1 cellular context compared by ENCODE assay signal in the genomic region with DNA sequence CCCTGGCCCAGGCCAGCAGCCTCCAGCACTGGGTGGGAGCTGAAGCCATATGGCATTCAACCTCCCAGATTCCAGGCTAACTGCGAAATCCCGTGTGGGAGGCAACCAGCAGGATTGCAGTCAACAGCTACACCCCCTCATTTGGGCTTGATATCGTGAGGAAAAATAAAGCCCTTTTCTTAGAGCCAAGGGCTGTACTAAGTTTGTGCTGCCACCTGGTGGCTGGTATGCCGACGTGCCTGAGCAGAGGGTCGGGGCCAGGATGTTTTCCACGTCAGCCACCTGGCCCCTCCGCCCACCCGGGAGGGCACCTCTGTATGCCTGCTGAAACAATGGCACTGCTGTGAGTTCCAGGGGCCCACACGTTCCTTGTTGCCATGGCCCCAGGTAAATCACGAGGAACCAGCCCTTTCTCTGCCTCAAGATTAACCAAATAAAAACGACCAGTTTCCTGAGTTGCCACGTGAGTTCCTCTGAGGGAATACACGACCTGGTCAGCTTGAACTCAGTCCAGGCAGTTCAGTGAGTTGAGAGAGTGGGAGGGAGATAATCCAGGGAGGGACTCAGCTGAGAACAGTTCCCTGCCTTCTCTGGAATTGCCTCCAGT.
TF ChIP-seq lines count a peak whose summit lies in the region.

No MANE protein-coding gene starts in this region.

TF ChIP-seq in HEK293, 187 proteins besides CTCF, POLR2A, EP300 and RAD21 (continued from another document and continues in another):
- TF ChIP-seq, protein P1, sequence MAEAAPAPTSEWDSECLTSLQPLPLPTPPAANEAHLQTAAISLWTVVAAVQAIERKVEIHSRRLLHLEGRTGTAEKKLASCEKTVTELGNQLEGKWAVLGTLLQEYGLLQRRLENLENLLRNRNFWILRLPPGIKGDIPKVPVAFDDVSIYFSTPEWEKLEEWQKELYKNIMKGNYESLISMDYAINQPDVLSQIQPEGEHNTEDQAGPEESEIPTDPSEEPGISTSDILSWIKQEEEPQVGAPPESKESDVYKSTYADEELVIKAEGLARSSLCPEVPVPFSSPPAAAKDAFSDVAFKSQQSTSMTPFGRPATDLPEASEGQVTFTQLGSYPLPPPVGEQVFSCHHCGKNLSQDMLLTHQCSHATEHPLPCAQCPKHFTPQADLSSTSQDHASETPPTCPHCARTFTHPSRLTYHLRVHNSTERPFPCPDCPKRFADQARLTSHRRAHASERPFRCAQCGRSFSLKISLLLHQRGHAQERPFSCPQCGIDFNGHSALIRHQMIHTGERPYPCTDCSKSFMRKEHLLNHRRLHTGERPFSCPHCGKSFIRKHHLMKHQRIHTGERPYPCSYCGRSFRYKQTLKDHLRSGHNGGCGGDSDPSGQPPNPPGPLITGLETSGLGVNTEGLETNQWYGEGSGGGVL (tag by site-specific recombination; IDR thresholded peaks at IDR 0.05), result no peak
- TF ChIP-seq ZNF214 (tag by site-specific recombination; IDR thresholded peaks at IDR 0.05; ENCODE audit: borderline replicate concordance), result no peak
- TF ChIP-seq ZNF324 (tag by site-specific recombination; IDR thresholded peaks at IDR 0.05), result no peak
- TF ChIP-seq ZNF558 (tag by site-specific recombination; IDR thresholded peaks at IDR 0.05), result no peak
- TF ChIP-seq ZNF366 (tag by site-specific recombination; conservative IDR thresholded peaks at IDR 0.05), result no peak
- TF ChIP-seq, protein P2, sequence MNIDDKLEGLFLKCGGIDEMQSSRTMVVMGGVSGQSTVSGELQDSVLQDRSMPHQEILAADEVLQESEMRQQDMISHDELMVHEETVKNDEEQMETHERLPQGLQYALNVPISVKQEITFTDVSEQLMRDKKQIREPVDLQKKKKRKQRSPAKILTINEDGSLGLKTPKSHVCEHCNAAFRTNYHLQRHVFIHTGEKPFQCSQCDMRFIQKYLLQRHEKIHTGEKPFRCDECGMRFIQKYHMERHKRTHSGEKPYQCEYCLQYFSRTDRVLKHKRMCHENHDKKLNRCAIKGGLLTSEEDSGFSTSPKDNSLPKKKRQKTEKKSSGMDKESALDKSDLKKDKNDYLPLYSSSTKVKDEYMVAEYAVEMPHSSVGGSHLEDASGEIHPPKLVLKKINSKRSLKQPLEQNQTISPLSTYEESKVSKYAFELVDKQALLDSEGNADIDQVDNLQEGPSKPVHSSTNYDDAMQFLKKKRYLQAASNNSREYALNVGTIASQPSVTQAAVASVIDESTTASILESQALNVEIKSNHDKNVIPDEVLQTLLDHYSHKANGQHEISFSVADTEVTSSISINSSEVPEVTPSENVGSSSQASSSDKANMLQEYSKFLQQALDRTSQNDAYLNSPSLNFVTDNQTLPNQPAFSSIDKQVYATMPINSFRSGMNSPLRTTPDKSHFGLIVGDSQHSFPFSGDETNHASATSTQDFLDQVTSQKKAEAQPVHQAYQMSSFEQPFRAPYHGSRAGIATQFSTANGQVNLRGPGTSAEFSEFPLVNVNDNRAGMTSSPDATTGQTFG (tag by site-specific recombination; IDR thresholded peaks at IDR 0.05; ENCODE audit: borderline replicate concordance), result no peak
- TF ChIP-seq, protein P3, sequence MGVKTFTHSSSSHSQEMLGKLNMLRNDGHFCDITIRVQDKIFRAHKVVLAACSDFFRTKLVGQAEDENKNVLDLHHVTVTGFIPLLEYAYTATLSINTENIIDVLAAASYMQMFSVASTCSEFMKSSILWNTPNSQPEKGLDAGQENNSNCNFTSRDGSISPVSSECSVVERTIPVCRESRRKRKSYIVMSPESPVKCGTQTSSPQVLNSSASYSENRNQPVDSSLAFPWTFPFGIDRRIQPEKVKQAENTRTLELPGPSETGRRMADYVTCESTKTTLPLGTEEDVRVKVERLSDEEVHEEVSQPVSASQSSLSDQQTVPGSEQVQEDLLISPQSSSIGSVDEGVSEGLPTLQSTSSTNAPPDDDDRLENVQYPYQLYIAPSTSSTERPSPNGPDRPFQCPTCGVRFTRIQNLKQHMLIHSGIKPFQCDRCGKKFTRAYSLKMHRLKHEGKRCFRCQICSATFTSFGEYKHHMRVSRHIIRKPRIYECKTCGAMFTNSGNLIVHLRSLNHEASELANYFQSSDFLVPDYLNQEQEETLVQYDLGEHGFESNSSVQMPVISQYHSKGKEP (tag by site-specific recombination; IDR thresholded peaks at IDR 0.05), result no peak
- TF ChIP-seq ZNF37A (tag by site-specific recombination; IDR thresholded peaks at IDR 0.05), result no peak
- no peak for TF ChIP-seq MYNN (tag by site-specific recombination; IDR thresholded peaks at IDR 0.05; ENCODE audit: borderline replicate concordance)
- 0 out of 2 replicates have a peak, but pooled peaks have one; percentile 21 for TF ChIP-seq KLF16 (tag by site-specific recombination; IDR thresholded peaks at IDR 0.05)
- no peak for TF ChIP-seq ZNF175 (tag by site-specific recombination; IDR thresholded peaks at IDR 0.05)
- no peak for TF ChIP-seq ZNF529 (tag by site-specific recombination; IDR thresholded peaks at IDR 0.05; ENCODE audit: insufficient replicate concordance)
- peak; percentile 96 for TF ChIP-seq ZFHX2 (tag by site-specific recombination; conservative IDR thresholded peaks at IDR 0.05)
- TF ChIP-seq ZBTB17 (tag by site-specific recombination; IDR thresholded peaks at IDR 0.05), result no peak
- TF ChIP-seq ZNF248 (tag by site-specific recombination; IDR thresholded peaks at IDR 0.05), result no peak
- peak; percentile 26; the same call in 1 of the 2 replicates for TF ChIP-seq GLIS1 (tag by site-specific recombination; IDR thresholded peaks at IDR 0.05)
- TF ChIP-seq ZNF302 (tag by site-specific recombination; IDR thresholded peaks at IDR 0.05; ENCODE audit: low read depth), result no peak
- no peak for TF ChIP-seq ZNF416 (tag by site-specific recombination; IDR thresholded peaks at IDR 0.05)
- TF ChIP-seq, protein P4, sequence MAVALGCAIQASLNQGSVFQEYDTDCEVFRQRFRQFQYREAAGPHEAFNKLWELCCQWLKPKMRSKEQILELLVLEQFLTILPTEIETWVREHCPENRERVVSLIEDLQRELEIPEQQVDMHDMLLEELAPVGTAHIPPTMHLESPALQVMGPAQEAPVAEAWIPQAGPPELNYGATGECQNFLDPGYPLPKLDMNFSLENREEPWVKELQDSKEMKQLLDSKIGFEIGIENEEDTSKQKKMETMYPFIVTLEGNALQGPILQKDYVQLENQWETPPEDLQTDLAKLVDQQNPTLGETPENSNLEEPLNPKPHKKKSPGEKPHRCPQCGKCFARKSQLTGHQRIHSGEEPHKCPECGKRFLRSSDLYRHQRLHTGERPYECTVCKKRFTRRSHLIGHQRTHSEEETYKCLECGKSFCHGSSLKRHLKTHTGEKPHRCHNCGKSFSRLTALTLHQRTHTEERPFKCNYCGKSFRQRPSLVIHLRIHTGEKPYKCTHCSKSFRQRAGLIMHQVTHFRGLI (tag by site-specific recombination; IDR thresholded peaks at IDR 0.05), result no peak
- no peak for TF ChIP-seq ZNF184 (tag by site-specific recombination; IDR thresholded peaks at IDR 0.05)
- no peak for TF ChIP-seq ZNF626 (tag by site-specific recombination; IDR thresholded peaks at IDR 0.05)
- TF ChIP-seq OVOL3 (tag by site-specific recombination; IDR thresholded peaks at IDR 0.05), result no peak
- no peak for TF ChIP-seq KLF7 (tag by site-specific recombination; IDR thresholded peaks at IDR 0.05; ENCODE audit: borderline replicate concordance)
- TF ChIP-seq ZNF792 (tag by site-specific recombination; IDR thresholded peaks at IDR 0.05), result no peak
- no peak for TF ChIP-seq ZNF530 (tag by site-specific recombination; IDR thresholded peaks at IDR 0.05; ENCODE audit: low read depth)
- no peak for TF ChIP-seq ZNF155 (tag by site-specific recombination; IDR thresholded peaks at IDR 0.05)
- TF ChIP-seq, protein P5, sequence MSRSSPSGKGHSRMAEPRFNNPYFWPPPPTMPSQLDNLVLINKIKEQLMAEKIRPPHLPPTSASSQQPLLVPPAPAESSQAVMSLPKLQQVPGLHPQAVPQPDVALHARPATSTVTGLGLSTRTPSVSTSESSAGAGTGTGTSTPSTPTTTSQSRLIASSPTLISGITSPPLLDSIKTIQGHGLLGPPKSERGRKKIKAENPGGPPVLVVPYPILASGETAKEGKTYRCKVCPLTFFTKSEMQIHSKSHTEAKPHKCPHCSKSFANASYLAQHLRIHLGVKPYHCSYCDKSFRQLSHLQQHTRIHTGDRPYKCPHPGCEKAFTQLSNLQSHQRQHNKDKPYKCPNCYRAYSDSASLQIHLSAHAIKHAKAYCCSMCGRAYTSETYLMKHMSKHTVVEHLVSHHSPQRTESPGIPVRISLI (tag by site-specific recombination; IDR thresholded peaks at IDR 0.05), result no peak
- TF ChIP-seq ZNF140 (tag by site-specific recombination; IDR thresholded peaks at IDR 0.05), result no peak
- TF ChIP-seq, protein P6, sequence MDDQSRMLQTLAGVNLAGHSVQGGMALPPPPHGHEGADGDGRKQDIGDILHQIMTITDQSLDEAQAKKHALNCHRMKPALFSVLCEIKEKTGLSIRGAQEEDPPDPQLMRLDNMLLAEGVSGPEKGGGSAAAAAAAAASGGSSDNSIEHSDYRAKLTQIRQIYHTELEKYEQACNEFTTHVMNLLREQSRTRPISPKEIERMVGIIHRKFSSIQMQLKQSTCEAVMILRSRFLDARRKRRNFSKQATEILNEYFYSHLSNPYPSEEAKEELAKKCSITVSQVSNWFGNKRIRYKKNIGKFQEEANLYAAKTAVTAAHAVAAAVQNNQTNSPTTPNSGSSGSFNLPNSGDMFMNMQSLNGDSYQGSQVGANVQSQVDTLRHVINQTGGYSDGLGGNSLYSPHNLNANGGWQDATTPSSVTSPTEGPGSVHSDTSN (CRISPR knock-in tag; IDR thresholded peaks at IDR 0.05), result no peak
- TF ChIP-seq ZNF23 (tag by site-specific recombination; IDR thresholded peaks at IDR 0.05; ENCODE audit: borderline replicate concordance), result no peak
- TF ChIP-seq, protein P7, sequence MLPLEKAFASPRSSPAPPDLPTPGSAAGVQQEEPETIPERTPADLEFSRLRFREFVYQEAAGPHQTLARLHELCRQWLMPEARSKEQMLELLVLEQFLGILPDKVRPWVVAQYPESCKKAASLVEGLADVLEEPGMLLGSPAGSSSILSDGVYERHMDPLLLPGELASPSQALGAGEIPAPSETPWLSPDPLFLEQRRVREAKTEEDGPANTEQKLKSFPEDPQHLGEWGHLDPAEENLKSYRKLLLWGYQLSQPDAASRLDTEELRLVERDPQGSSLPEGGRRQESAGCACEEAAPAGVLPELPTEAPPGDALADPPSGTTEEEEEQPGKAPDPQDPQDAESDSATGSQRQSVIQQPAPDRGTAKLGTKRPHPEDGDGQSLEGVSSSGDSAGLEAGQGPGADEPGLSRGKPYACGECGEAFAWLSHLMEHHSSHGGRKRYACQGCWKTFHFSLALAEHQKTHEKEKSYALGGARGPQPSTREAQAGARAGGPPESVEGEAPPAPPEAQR (tag by site-specific recombination; IDR thresholded peaks at IDR 0.05), result no peak
- TF ChIP-seq ZBTB1 (tag by site-specific recombination; IDR thresholded peaks at IDR 0.05), result no peak
- no peak for TF ChIP-seq ZNF596 (tag by site-specific recombination; IDR thresholded peaks at IDR 0.05)
- no peak for TF ChIP-seq HOXA7 (CRISPR knock-in tag; IDR thresholded peaks at IDR 0.05; ENCODE audit: borderline replicate concordance)
- peak; percentile 55 for TF ChIP-seq ZNF654 (tag by site-specific recombination; IDR thresholded peaks at IDR 0.05; ENCODE audit: low read depth)
- TF ChIP-seq ZNF394 (tag by site-specific recombination; IDR thresholded peaks at IDR 0.05; ENCODE audit: borderline replicate concordance), result no peak
- peak; percentile 56; the same call in 1 of the 2 replicates for TF ChIP-seq SP7 (tag by site-specific recombination; IDR thresholded peaks at IDR 0.05)
- TF ChIP-seq, protein P8, sequence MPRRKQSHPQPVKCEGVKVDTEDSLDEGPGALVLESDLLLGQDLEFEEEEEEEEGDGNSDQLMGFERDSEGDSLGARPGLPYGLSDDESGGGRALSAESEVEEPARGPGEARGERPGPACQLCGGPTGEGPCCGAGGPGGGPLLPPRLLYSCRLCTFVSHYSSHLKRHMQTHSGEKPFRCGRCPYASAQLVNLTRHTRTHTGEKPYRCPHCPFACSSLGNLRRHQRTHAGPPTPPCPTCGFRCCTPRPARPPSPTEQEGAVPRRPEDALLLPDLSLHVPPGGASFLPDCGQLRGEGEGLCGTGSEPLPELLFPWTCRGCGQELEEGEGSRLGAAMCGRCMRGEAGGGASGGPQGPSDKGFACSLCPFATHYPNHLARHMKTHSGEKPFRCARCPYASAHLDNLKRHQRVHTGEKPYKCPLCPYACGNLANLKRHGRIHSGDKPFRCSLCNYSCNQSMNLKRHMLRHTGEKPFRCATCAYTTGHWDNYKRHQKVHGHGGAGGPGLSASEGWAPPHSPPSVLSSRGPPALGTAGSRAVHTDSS (tag by site-specific recombination; IDR thresholded peaks at IDR 0.05), result no peak
- no peak for TF ChIP-seq GFI1B (tag by site-specific recombination; IDR thresholded peaks at IDR 0.05)
- no peak for TF ChIP-seq ZNF777 (tag by site-specific recombination; IDR thresholded peaks at IDR 0.05; ENCODE audit: borderline replicate concordance)
- TF ChIP-seq, protein P9, sequence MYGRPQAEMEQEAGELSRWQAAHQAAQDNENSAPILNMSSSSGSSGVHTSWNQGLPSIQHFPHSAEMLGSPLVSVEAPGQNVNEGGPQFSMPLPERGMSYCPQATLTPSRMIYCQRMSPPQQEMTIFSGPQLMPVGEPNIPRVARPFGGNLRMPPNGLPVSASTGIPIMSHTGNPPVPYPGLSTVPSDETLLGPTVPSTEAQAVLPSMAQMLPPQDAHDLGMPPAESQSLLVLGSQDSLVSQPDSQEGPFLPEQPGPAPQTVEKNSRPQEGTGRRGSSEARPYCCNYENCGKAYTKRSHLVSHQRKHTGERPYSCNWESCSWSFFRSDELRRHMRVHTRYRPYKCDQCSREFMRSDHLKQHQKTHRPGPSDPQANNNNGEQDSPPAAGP (tag by site-specific recombination; IDR thresholded peaks at IDR 0.05), result peak; percentile 38; the same call in 1 of the 2 replicates
- TF ChIP-seq SP2 (tag by site-specific recombination; IDR thresholded peaks at IDR 0.05), result no peak
- no peak for TF ChIP-seq ZNF707 (tag by site-specific recombination; IDR thresholded peaks at IDR 0.05)
- TF ChIP-seq ZNF274 (IDR thresholded peaks at IDR 0.05; ENCODE audit: low read length), result no peak
- TF ChIP-seq ZNF274 (tag by site-specific recombination; IDR thresholded peaks at IDR 0.05; ENCODE audit: borderline replicate concordance), result no peak
- no peak for TF ChIP-seq ZBTB20 (tag by site-specific recombination; IDR thresholded peaks at IDR 0.05)
- peak; percentile 94 for TF ChIP-seq EGR2 (tag by site-specific recombination; IDR thresholded peaks at IDR 0.05; ENCODE audit: low read depth)
- no peak for TF ChIP-seq ZNF555 (tag by site-specific recombination; conservative IDR thresholded peaks at IDR 0.05)
- TF ChIP-seq ZNF2 (tag by site-specific recombination; IDR thresholded peaks at IDR 0.05), result peak; percentile 99
- TF ChIP-seq ZNF121 (tag by site-specific recombination; IDR thresholded peaks at IDR 0.05), result no peak
- no peak for TF ChIP-seq YY2 (tag by site-specific recombination; IDR thresholded peaks at IDR 0.05)
- TF ChIP-seq, protein P10, sequence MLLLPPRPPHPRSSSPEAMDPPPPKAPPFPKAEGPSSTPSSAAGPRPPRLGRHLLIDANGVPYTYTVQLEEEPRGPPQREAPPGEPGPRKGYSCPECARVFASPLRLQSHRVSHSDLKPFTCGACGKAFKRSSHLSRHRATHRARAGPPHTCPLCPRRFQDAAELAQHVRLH (tag by site-specific recombination; IDR thresholded peaks at IDR 0.05), result no peak
- no peak for TF ChIP-seq ZNF776 (tag by site-specific recombination; IDR thresholded peaks at IDR 0.05; ENCODE audit: borderline replicate concordance)
- no peak for TF ChIP-seq ZNF48 (tag by site-specific recombination; IDR thresholded peaks at IDR 0.05)
- TF ChIP-seq BCL11A (tag by site-specific recombination; IDR thresholded peaks at IDR 0.05; ENCODE audit: low read depth), result no peak
